Comparison of ENCODE assay signal across 21 cellular contexts in genomic region chr16:84103678-84104077, GRCh38. TPM values are rescaled to one million over a fixed set of nuclear protein-coding genes. Genes with fewer than 3 reads are reported as not detected.
DNase-seq lines count a peak whose midpoint lies in the region; ATAC-seq, FAIRE-seq and TF ChIP-seq lines count a peak whose summit lies in the region.
"Had no signal": no experiment of that assay in that cellular context is flagged by ENCODE, and none has a peak within 500 bp of the region (broad histone marks: within the 10 kb centered on the region; RNA-seq: fewer than 3 reads in every experiment).

No MANE protein-coding gene starts in this region.

- no peak overlapping the region for H3K23ac ChIP-seq in IMR-90 (ENCODE audit: low read depth, low read length)

- H3K27ac ChIP-seq in A549 (no peak overlapping the region), IMR-90 (ENCODE audit: insufficient read depth, low read length) (no peak overlapping the region), ascending aorta (no peak overlapping the region)
- H3K27ac ChIP-seq: tibial artery had no signal

- peaks cover 27 to 84% of the 10 kb centered on the region in 2 experiments for H3K79me1 ChIP-seq in IMR-90 (ENCODE audit: low read depth in 1 of 2, low read length in 2 of 2)

- TF ChIP-seq POLR2A in A549 (IDR thresholded peaks at IDR 0.05; ENCODE audit: low read length) (no peak), IMR-90 (IDR thresholded peaks at IDR 0.05; ENCODE audit: low read depth, low read length) (no peak)

- DNase-seq in A549 (ENCODE audit: low read depth in 1 of 2, low spot score in 1 of 2) (no peak), IMR-90 (no peak), dermis blood vessel endothelial cell (peak; percentile 54), memory B cell (ENCODE audit: low spot score in 2 of 2) (no peak), Kasumi-1 (lab: John Stamatoyannopoulos, UW) (no peak), ascending aorta (ENCODE audit: low spot score in 2 of 2) (no peak)
- no peak for DNase-seq in activated CD4-positive, CD25-positive, alpha-beta regulatory T cell (lab: John Stamatoyannopoulos, UW)
- DNase-seq: activated CD8-positive, alpha-beta memory T cell treated with anti-CD3 and anti-CD28 coated beads, Interleukin-2, amount 50 U/mL, for 4 hours; activated naive CD4-positive, alpha-beta T cell treated with anti-CD3 and anti-CD28 coated beads, Interleukin-2, amount 50 U/mL, for 16 hours; H9; midbrain; NCI-H2107; stimulated activated CD4-positive, alpha-beta T cell treated with anti-CD3 and anti-CD28 coated beads, Interleukin-4, amount 100 ng/mL, for 1 hour; stimulated activated CD8-positive, alpha-beta memory T cell treated with anti-CD3 and anti-CD28 coated beads, Interleukin-4, amount 100 ng/mL, for 48 hours; tibial artery had no signal

- intact Hi-C loops in IMR-90 (cut with micrococcal nuclease), result no loop called here
- intact Hi-C loops in ascending aorta (cut with DNase I), result no loop called here

- no peak for TF ChIP-seq EP300 in A549 (IDR thresholded peaks at IDR 0.05)

- H3K18ac ChIP-seq in IMR-90 (ENCODE audit: low read depth, low read length), result no peak overlapping the region

- H3K4me3 ChIP-seq in A549 (no peak overlapping the region), IMR-90 (ENCODE audit: insufficient read depth, low read depth, low read length) (no peak overlapping the region), ascending aorta (no peak overlapping the region)
- H3K4me3 ChIP-seq: tibial artery had no signal

- no peak overlapping the region for H4K8ac ChIP-seq in IMR-90 (ENCODE audit: low read depth in 2 of 2, low read length in 2 of 2)

- peaks cover 26% of the 10 kb centered on the region for H3K4me1 Mint-ChIP-seq in memory B cell

- no peak overlapping the region for H4K5ac ChIP-seq in IMR-90 (ENCODE audit: low read depth, low read length)

- H3K56ac ChIP-seq in IMR-90 (ENCODE audit: extremely low read depth, insufficient read depth, low read length), result no peak overlapping the region

- H3K4ac ChIP-seq in IMR-90 (ENCODE audit: low read depth, low read length), result no peak overlapping the region

- H4K91ac ChIP-seq in IMR-90 (ENCODE audit: insufficient read depth, low read depth, low read length), result no peak overlapping the region

- no peak overlapping the region for H2AFZ ChIP-seq in IMR-90 (replicated peaks; ENCODE audit: low read length, poor library complexity)

- no peak overlapping the region for H2BK15ac ChIP-seq in IMR-90 (ENCODE audit: low read depth, low read length)

- peaks cover 77% of the 10 kb centered on the region for H4K20me1 ChIP-seq in IMR-90 (ENCODE audit: insufficient read depth, low read length)

- H2BK5ac ChIP-seq in IMR-90 (ENCODE audit: low read depth, low read length, poor library complexity, severe bottlenecking), result no peak overlapping the region

- H3K9me3 ChIP-seq in A549 (no peaks in the 10 kb centered on the region), IMR-90 (ENCODE audit: control insufficient read depth, insufficient read depth, low read length) (no peaks in the 10 kb centered on the region), ascending aorta (no peaks in the 10 kb centered on the region)
- H3K9me3 ChIP-seq: tibial artery had no signal

- H2BK20ac ChIP-seq in IMR-90 (ENCODE audit: low read depth, low read length), result no peak overlapping the region

- TF ChIP-seq CTCF in A549 (IDR thresholded peaks at IDR 0.05) (no peak), IMR-90 (conservative IDR thresholded peaks at IDR 0.05; ENCODE audit: low read depth, low read length) (no peak), ascending aorta (IDR thresholded peaks at IDR 0.05) (no peak)

- in situ Hi-C loops in IMR-90 (cut with MboI; ENCODE audit: low sequenced_read_pairs), result no loop called here

- peaks cover 18% of the 10 kb centered on the region for H3K36me3 Mint-ChIP-seq in memory B cell

- peaks cover 11% of the 10 kb centered on the region for H3K36me3 ChIP-seq in IMR-90 (ENCODE audit: control insufficient read depth, insufficient read depth, low read length)
- H3K36me3 ChIP-seq in ascending aorta, result peaks cover 16 to 36% of the 10 kb centered on the region in 2 donors

- peak overlapping the region; percentile 18; the same call in 1 of the 3 replicates for H3K4me2 ChIP-seq in A549
- no peak overlapping the region for H3K4me2 ChIP-seq in IMR-90 (ENCODE audit: low read depth, low read length)

- POLR2A ChIA-PET in A549 (lab: Yijun Ruan, JAX) (no interaction called here), IMR-90 (lab: Charles Lee; ENCODE audit: unreplicated experiment) (no interaction called here)

- dilution Hi-C loops in IMR-90 (cut with HindIII; ENCODE audit: low sequenced_read_pairs, unreplicated experiment), result no loop called here

- WGBS in A549 (ENCODE audit: missing lambda C conversion rate), result 55% methylated on average over 5 of the region's 5 CpGs
- WGBS in IMR-90 (ENCODE audit: extremely low coverage in 2 of 2, insufficient read length in 1 of 2), 2 experiments, result no CpG with 5 or more reads among the region's 5 CpGs

- no TSS peak for BruUV-seq in IMR-90 (replicated peaks; lab: Mats Ljungman, UMichigan)

- no peak overlapping the region for H2BK120ac ChIP-seq in IMR-90 (ENCODE audit: low read depth, low read length)

- CTCF ChIA-PET in A549 (lab: Yijun Ruan, JAX) (interaction anchor here (0.8 to 3.3 kb wide), 4 partner anchors 13 to 150 kb away, joined by 3 to 17 read pairs (median 9); partner anchors contain the start of gene MBTPS1), IMR-90 (lab: Yijun Ruan, JAX) (no interaction called here)

- no peak for TF ChIP-seq RAD21 in A549 (conservative IDR thresholded peaks at IDR 0.05 in 1 of 2, IDR thresholded peaks at IDR 0.05 in 1 of 2)
- TF ChIP-seq RAD21 in IMR-90 (IDR thresholded peaks at IDR 0.05; ENCODE audit: low read length), result no peak

- H2AK9ac ChIP-seq in IMR-90 (replicated peaks; ENCODE audit: low read depth, low read length, poor library complexity), result no peak overlapping the region

- no peak overlapping the region for H3K14ac ChIP-seq in IMR-90 (replicated peaks; ENCODE audit: low read depth, low read length)

- no peak overlapping the region for H3K4me3 Mint-ChIP-seq in memory B cell
- H3K4me3 Mint-ChIP-seq: H9; T-helper 1 cell treated with Interleukin-12 subunit alpha and Interleukin-12 subunit beta and Interleukin-4 antibody, amounts not matched to agents 30 μg/mL and 1 μg/mL, for 36 hours had no signal

- H3K27me3 Mint-ChIP-seq in memory B cell, result no peaks in the 10 kb centered on the region

- no peak overlapping the region for H2AK5ac ChIP-seq in IMR-90 (ENCODE audit: low read depth, low read length)

- ATAC-seq in A549, result no peak
- 0 out of 2 replicates have a peak, but pooled peaks have one; percentile 9 for ATAC-seq in IMR-90 (ENCODE audit: low read depth)
- ATAC-seq in memory B cell (ENCODE audit: low read depth), result no peak
- ATAC-seq in GM21717 (IDR thresholded peaks at IDR 0.05; ENCODE audit: unreplicated experiment), result no peak

- H3K27me3 ChIP-seq in IMR-90 (ENCODE audit: control insufficient read depth, insufficient read depth, low read length) (no peaks in the 10 kb centered on the region), ascending aorta (no peaks in the 10 kb centered on the region)
- H3K27me3 ChIP-seq: tibial artery had no signal

- H3K27ac Mint-ChIP-seq in memory B cell, result peak overlapping the region; percentile 16
- H3K27ac Mint-ChIP-seq: H9; T-helper 1 cell treated with Interleukin-12 subunit alpha and Interleukin-12 subunit beta and Interleukin-4 antibody, amounts not matched to agents 30 μg/mL and 1 μg/mL, for 36 hours had no signal

- no peaks in the 10 kb centered on the region for H3K9me3 Mint-ChIP-seq in memory B cell
- H3K9me3 Mint-ChIP-seq: H9; T-helper 1 cell treated with Interleukin-12 subunit alpha and Interleukin-12 subunit beta and Interleukin-4 antibody, amounts not matched to agents 30 μg/mL and 1 μg/mL, for 36 hours had no signal

- H3K4me1 ChIP-seq in A549, result peaks cover 23% of the 10 kb centered on the region
- H3K4me1 ChIP-seq in IMR-90 (ENCODE audit: control insufficient read depth, insufficient read depth, low read length), result peaks cover 7% of the 10 kb centered on the region
- no peaks in the 10 kb centered on the region for H3K4me1 ChIP-seq in ascending aorta

- H3K9ac ChIP-seq in IMR-90 (ENCODE audit: low read depth, low read length), result no peak overlapping the region

- peaks cover 14% of the 10 kb centered on the region for H3K9me1 ChIP-seq in IMR-90 (ENCODE audit: insufficient read depth, low read length)

- FAIRE-seq in A549 (lab: Jason Lieb, UNC), result no peak
- FAIRE-seq: G401.6, GM12892, islet of Langerhans had no signal

RNA-seq across cellular contexts. Expression of gene MBTPS1, which starts 13.1 kb away (rescaled TPM):
- polyA plus RNA-seq in A549 (2011; rRNA removed) (76.7 and 88.4 TPM in 2 replicates), A549 (2017; fragmentation: RNase III; extraction: RNeasy Plus Mini Kit Qiagen cat#74134 plus additional on column Dnase treatment) (47.5 to 52.8 TPM (median 50.3 TPM) in 3 replicates), IMR-90 (2012; rRNA removed) (45.9 and 59.0 TPM in 2 replicates)
- polyA plus RNA-seq in A549 (2012; cell fraction: cytosol; rRNA removed), result 36.8 and 43.1 TPM in 2 replicates
- 65.8 and 79.2 TPM in 2 replicates for polyA plus RNA-seq in A549 (2012; cell fraction: nucleus; rRNA removed)
- polyA minus RNA-seq in A549 (2011; rRNA and poly(A)+ RNA removed), result 105 and 108 TPM in 2 replicates
- total RNA-seq in IMR-90 (2012; rRNA removed) (70.3 and 70.4 TPM in 2 replicates), dermis blood vessel endothelial cell (120 and 138 TPM in 2 replicates), ascending aorta (95.6 TPM)
- 51.7 and 95.2 TPM in 2 replicates for polyA plus RNA-seq in IMR-90 (2012; cell fraction: cytosol; rRNA removed)
- polyA plus RNA-seq in IMR-90 (2012; cell fraction: nucleus; rRNA removed; ENCODE audit: low replicate concordance), result 75.3 and 106 TPM in 2 replicates

RNA-seq across cellular contexts. Expression of gene HSDL1, which starts 41.3 kb away (rescaled TPM):
- polyA plus RNA-seq in A549 (2011; rRNA removed), result 24.9 and 25.6 TPM in 2 replicates
- polyA plus RNA-seq in A549 (2012; cell fraction: cytosol; rRNA removed), result 7.5 and 9.0 TPM in 2 replicates
- 5.7 and 9.4 TPM in 2 replicates for polyA plus RNA-seq in A549 (2012; cell fraction: nucleus; rRNA removed)
- polyA plus RNA-seq in A549 (2017; fragmentation: RNase III; extraction: RNeasy Plus Mini Kit Qiagen cat#74134 plus additional on column Dnase treatment), result 14.7 to 18.3 TPM (median 17.9 TPM) in 3 replicates
- 9.7 and 11.3 TPM in 2 replicates for polyA minus RNA-seq in A549 (2011; rRNA and poly(A)+ RNA removed)
- 18.3 and 25.6 TPM in 2 replicates for total RNA-seq in IMR-90 (2012; rRNA removed)
- polyA plus RNA-seq in IMR-90 (2012; rRNA removed), result 9.4 and 11.6 TPM in 2 replicates
- 12.5 and 22.4 TPM in 2 replicates for polyA plus RNA-seq in IMR-90 (2012; cell fraction: cytosol; rRNA removed)
- polyA plus RNA-seq in IMR-90 (2012; cell fraction: nucleus; rRNA removed; ENCODE audit: low replicate concordance), result 11.9 and 26.2 TPM in 2 replicates
- total RNA-seq in dermis blood vessel endothelial cell, result 28.2 and 32.0 TPM in 2 replicates
- 12.0 TPM for total RNA-seq in ascending aorta

RNA-seq across cellular contexts. Expression of gene DNAAF1, which starts 41.4 kb away (rescaled TPM):
- polyA plus RNA-seq in A549 (2011; rRNA removed) (0.07 and 0.13 TPM in 2 replicates), A549 (2017; fragmentation: RNase III; extraction: RNeasy Plus Mini Kit Qiagen cat#74134 plus additional on column Dnase treatment) (0.14 to 0.31 TPM (median 0.21 TPM) in 3 replicates), IMR-90 (2012; rRNA removed) (0.05 TPM in 1 of 2 replicates, not detected in the other)
- polyA plus RNA-seq in A549 (2012; cell fraction: cytosol; rRNA removed), result 0.04 and 0.10 TPM in 2 replicates
- 0.23 and 0.54 TPM in 2 replicates for polyA plus RNA-seq in A549 (2012; cell fraction: nucleus; rRNA removed)
- polyA minus RNA-seq in A549 (2011; rRNA and poly(A)+ RNA removed), result not detected in 2 replicates
- total RNA-seq in IMR-90 (2012; rRNA removed) (not detected in 2 replicates), dermis blood vessel endothelial cell (under 0.01 TPM in 1 of 2 replicates, not detected in the other), ascending aorta (not detected)
- polyA plus RNA-seq in IMR-90 (2012; cell fraction: cytosol; rRNA removed), result not detected in 2 replicates
- 0.10 and 0.23 TPM in 2 replicates for polyA plus RNA-seq in IMR-90 (2012; cell fraction: nucleus; rRNA removed; ENCODE audit: low replicate concordance)
- total RNA-seq: cardiac septum, H9 had no signal
